Comparison of ENCODE assay signal across 2 cellular contexts in the genomic region with DNA sequence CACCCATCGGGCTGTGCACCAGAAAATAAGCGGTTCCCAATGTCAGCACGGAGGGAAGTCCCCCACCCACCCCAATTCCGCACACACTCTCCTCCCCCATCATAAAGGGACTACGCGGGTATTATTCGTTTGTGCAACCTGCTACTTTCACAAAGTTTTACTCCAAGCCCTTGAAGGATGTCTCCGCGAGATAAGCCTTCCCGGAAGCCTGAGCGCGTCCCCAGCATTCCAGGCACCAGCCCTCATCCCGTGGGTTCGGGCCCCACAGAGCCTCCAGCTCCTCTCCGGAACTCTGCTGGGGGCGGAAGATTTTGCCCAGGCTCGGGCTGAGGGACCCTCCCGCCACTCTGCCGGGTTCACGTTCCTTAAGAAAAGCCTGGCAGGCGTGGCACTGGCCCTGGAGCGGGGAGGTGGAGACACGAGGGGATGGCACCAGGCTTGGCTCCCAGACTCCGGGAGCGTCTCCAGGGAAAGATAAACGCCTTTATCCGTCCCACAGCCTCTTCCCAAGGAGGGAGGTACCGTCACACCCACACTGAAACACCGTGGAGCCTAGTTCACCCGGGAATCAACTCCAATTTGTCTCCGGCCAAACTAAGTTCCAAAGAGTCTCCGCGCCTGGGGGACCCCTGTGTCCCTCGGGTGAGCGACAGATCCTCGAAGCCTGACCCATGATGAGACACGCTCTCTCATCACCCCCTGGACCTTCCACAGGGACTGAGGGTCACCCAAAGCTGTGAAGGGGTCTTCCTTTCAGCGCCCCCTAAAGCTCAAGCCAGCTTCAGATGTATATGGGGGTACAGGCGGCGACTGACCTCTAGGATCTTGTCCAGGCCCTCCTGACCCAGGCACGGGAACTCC.
TF ChIP-seq lines count a peak whose summit lies in the region.

No MANE protein-coding gene starts in this region.

TF ChIP-seq in K562, 482 proteins besides CTCF, POLR2A, EP300 and RAD21 (continued from another document and continues in another):
- TF ChIP-seq TEAD4 (IDR thresholded peaks at IDR 0.05; ENCODE audit: low read length) (peak; percentile 68), TEAD4 (CRISPR knock-in tag; IDR thresholded peaks at IDR 0.05; ENCODE audit: borderline replicate concordance) (no peak), NEUROD1 (IDR thresholded peaks at IDR 0.05; ENCODE audit: borderline replicate concordance, low read depth, low read length, partially characterized antibody) (peak; percentile 14), SIN3A (IDR thresholded peaks at IDR 0.05; ENCODE audit: borderline replicate concordance in 2 of 2, control insufficient read depth in 1 of 2, low read depth in 2 of 2, low read length in 2 of 2) (peak in 1 of 2 experiments; percentile 48; a peak in 1 of 4 replicates), CBX8 (IDR thresholded peaks at IDR 0.05; ENCODE audit: borderline replicate concordance, extremely low read depth, low read depth, low read length, poor library complexity, severe bottlenecking) (no peak), TEAD2 (tag; IDR thresholded peaks at IDR 0.05) (peak; percentile 43; the same call in 1 of the 2 replicates), OTX1 (CRISPR knock-in tag; IDR thresholded peaks at IDR 0.05) (no peak), SAFB (IDR thresholded peaks at IDR 0.05; ENCODE audit: borderline replicate concordance, low read depth, low read length) (no peak), JUND (IDR thresholded peaks at IDR 0.05; ENCODE audit: borderline replicate concordance, low read depth, low read length) (peak; percentile 47; the same call in 1 of the 2 replicates), JUND (tag; IDR thresholded peaks at IDR 0.05; ENCODE audit: borderline replicate concordance, low read depth, low read length) (peak; percentile 15; the same call in 1 of the 3 replicates)
- TF ChIP-seq, protein P1, sequence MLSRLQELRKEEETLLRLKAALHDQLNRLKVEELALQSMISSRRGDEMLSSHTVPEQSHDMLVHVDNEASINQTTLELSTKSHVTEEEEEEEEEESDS (CRISPR knock-in tag; IDR thresholded peaks at IDR 0.05) = no peak
- TF ChIP-seq, protein P2, sequence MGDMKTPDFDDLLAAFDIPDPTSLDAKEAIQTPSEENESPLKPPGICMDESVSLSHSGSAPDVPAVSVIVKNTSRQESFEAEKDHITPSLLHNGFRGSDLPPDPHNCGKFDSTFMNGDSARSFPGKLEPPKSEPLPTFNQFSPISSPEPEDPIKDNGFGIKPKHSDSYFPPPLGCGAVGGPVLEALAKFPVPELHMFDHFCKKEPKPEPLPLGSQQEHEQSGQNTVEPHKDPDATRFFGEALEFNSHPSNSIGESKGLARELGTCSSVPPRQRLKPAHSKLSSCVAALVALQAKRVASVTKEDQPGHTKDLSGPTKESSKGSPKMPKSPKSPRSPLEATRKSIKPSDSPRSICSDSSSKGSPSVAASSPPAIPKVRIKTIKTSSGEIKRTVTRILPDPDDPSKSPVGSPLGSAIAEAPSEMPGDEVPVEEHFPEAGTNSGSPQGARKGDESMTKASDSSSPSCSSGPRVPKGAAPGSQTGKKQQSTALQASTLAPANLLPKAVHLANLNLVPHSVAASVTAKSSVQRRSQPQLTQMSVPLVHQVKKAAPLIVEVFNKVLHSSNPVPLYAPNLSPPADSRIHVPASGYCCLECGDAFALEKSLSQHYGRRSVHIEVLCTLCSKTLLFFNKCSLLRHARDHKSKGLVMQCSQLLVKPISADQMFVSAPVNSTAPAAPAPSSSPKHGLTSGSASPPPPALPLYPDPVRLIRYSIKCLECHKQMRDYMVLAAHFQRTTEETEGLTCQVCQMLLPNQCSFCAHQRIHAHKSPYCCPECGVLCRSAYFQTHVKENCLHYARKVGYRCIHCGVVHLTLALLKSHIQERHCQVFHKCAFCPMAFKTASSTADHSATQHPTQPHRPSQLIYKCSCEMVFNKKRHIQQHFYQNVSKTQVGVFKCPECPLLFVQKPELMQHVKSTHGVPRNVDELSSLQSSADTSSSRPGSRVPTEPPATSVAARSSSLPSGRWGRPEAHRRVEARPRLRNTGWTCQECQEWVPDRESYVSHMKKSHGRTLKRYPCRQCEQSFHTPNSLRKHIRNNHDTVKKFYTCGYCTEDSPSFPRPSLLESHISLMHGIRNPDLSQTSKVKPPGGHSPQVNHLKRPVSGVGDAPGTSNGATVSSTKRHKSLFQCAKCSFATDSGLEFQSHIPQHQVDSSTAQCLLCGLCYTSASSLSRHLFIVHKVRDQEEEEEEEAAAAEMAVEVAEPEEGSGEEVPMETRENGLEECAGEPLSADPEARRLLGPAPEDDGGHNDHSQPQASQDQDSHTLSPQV (IDR thresholded peaks at IDR 0.05) = no peak
- TF ChIP-seq, protein P3, sequence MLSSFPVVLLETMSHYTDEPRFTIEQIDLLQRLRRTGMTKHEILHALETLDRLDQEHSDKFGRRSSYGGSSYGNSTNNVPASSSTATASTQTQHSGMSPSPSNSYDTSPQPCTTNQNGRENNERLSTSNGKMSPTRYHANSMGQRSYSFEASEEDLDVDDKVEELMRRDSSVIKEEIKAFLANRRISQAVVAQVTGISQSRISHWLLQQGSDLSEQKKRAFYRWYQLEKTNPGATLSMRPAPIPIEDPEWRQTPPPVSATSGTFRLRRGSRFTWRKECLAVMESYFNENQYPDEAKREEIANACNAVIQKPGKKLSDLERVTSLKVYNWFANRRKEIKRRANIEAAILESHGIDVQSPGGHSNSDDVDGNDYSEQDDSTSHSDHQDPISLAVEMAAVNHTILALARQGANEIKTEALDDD (IDR thresholded peaks at IDR 0.05) = 0 out of 2 replicates have a peak, but pooled peaks have one; percentile 8
- TF ChIP-seq, protein P4, sequence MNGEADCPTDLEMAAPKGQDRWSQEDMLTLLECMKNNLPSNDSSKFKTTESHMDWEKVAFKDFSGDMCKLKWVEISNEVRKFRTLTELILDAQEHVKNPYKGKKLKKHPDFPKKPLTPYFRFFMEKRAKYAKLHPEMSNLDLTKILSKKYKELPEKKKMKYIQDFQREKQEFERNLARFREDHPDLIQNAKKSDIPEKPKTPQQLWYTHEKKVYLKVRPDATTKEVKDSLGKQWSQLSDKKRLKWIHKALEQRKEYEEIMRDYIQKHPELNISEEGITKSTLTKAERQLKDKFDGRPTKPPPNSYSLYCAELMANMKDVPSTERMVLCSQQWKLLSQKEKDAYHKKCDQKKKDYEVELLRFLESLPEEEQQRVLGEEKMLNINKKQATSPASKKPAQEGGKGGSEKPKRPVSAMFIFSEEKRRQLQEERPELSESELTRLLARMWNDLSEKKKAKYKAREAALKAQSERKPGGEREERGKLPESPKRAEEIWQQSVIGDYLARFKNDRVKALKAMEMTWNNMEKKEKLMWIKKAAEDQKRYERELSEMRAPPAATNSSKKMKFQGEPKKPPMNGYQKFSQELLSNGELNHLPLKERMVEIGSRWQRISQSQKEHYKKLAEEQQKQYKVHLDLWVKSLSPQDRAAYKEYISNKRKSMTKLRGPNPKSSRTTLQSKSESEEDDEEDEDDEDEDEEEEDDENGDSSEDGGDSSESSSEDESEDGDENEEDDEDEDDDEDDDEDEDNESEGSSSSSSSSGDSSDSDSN (IDR thresholded peaks at IDR 0.05; ENCODE audit: borderline replicate concordance in 1 of 2, low read depth in 2 of 2, low read length in 2 of 2) = peak; percentile 51 to 64; a peak in 2 of 4 replicates
- TF ChIP-seq, protein P5, sequence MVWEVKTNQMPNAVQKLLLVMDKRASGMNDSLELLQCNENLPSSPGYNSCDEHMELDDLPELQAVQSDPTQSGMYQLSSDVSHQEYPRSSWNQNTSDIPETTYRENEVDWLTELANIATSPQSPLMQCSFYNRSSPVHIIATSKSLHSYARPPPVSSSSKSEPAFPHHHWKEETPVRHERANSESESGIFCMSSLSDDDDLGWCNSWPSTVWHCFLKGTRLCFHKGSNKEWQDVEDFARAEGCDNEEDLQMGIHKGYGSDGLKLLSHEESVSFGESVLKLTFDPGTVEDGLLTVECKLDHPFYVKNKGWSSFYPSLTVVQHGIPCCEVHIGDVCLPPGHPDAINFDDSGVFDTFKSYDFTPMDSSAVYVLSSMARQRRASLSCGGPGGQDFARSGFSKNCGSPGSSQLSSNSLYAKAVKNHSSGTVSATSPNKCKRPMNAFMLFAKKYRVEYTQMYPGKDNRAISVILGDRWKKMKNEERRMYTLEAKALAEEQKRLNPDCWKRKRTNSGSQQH (CRISPR knock-in tag; IDR thresholded peaks at IDR 0.05) = no peak

TF ChIP-seq in neural cell, 6 proteins besides CTCF, POLR2A, EP300 and RAD21:
- TF ChIP-seq EZH2 (IDR thresholded peaks at IDR 0.05; ENCODE audit: borderline replicate concordance, insufficient read depth, low read length, poor library complexity, severe bottlenecking) = no peak
- TF ChIP-seq, protein P6, sequence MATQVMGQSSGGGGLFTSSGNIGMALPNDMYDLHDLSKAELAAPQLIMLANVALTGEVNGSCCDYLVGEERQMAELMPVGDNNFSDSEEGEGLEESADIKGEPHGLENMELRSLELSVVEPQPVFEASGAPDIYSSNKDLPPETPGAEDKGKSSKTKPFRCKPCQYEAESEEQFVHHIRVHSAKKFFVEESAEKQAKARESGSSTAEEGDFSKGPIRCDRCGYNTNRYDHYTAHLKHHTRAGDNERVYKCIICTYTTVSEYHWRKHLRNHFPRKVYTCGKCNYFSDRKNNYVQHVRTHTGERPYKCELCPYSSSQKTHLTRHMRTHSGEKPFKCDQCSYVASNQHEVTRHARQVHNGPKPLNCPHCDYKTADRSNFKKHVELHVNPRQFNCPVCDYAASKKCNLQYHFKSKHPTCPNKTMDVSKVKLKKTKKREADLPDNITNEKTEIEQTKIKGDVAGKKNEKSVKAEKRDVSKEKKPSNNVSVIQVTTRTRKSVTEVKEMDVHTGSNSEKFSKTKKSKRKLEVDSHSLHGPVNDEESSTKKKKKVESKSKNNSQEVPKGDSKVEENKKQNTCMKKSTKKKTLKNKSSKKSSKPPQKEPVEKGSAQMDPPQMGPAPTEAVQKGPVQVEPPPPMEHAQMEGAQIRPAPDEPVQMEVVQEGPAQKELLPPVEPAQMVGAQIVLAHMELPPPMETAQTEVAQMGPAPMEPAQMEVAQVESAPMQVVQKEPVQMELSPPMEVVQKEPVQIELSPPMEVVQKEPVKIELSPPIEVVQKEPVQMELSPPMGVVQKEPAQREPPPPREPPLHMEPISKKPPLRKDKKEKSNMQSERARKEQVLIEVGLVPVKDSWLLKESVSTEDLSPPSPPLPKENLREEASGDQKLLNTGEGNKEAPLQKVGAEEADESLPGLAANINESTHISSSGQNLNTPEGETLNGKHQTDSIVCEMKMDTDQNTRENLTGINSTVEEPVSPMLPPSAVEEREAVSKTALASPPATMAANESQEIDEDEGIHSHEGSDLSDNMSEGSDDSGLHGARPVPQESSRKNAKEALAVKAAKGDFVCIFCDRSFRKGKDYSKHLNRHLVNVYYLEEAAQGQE (IDR thresholded peaks at IDR 0.05; ENCODE audit: borderline replicate concordance) = no peak
- no peak for TF ChIP-seq POLR2AphosphoS5 (IDR thresholded peaks at IDR 0.05)
- TF ChIP-seq SMC3 (conservative IDR thresholded peaks at IDR 0.05; ENCODE audit: poor library complexity) = no peak
- no peak for TF ChIP-seq MXI1 (conservative IDR thresholded peaks at IDR 0.05; ENCODE audit: poor library complexity, severe bottlenecking)
- no peak for TF ChIP-seq TAF1 (IDR thresholded peaks at IDR 0.05; ENCODE audit: low read depth)
TF ChIP-seq in neural cell: peak in this region for 0.
